ENCODE assay signal across 17 cellular contexts in genomic region chr11:12979928-12980689, GRCh38. TPM values are rescaled to one million over a fixed set of nuclear protein-coding genes. Genes with fewer than 3 reads are reported as not detected.
DNase-seq lines count a peak whose midpoint lies in the region; ATAC-seq, FAIRE-seq and TF ChIP-seq lines count a peak whose summit lies in the region.
"Had no signal": no experiment of that assay in that cellular context is flagged by ENCODE, and none has a peak within 500 bp of the region (broad histone marks: within the 10 kb centered on the region; RNA-seq: fewer than 3 reads in every experiment).

No MANE protein-coding gene starts in this region.

- ATAC-seq in A549 (peak in 1 of 2 experiments; percentile 30; a peak in 2 of 6 replicates), HG03097 (IDR thresholded peaks at IDR 0.05; ENCODE audit: low FRiP score, unreplicated experiment) (no peak), GM19455 (IDR thresholded peaks at IDR 0.05; ENCODE audit: unreplicated experiment) (no peak)
- ATAC-seq: activated naive CD4-positive, alpha-beta T cell treated with anti-CD3 and anti-CD28 coated beads, Interleukin-2, amount 50 U/mL, for 72 hours; gastrocnemius medialis had no signal

- TF ChIP-seq CTCF in A549 (IDR thresholded peaks at IDR 0.05), result no peak
- no peak for TF ChIP-seq CTCF in NB4 (IDR thresholded peaks at IDR 0.05; ENCODE audit: low read depth, low read length)

- H3K9me3 ChIP-seq in A549, result no peaks in the 10 kb centered on the region
- H3K9me3 ChIP-seq: gastrocnemius medialis, thyroid gland had no signal

- H3K4me3 ChIP-seq in A549 (no peak overlapping the region), NB4 (ENCODE audit: low read depth, low read length) (no peak overlapping the region)
- H3K4me3 ChIP-seq: cardiac muscle cell, gastrocnemius medialis, thyroid gland had no signal

- FAIRE-seq in A549 (lab: Jason Lieb, UNC) (no peak), GM19239 (lab: Jason Lieb, UNC) (no peak)

- H3K27ac ChIP-seq in A549, result no peak overlapping the region; a peak in 1 of 6 replicates
- H3K27ac ChIP-seq: cardiac muscle cell, gastrocnemius medialis, thyroid gland had no signal

- 35% methylated on average over 8 of the region's 8 CpGs for WGBS in A549 (ENCODE audit: missing lambda C conversion rate)

- no peak for TF ChIP-seq RAD21 in A549 (conservative IDR thresholded peaks at IDR 0.05 in 1 of 2, IDR thresholded peaks at IDR 0.05 in 1 of 2)

- no peaks in the 10 kb centered on the region; the same call in 2 of the 3 replicates for H3K4me1 ChIP-seq in A549
- H3K4me1 ChIP-seq: gastrocnemius medialis, thyroid gland had no signal

- POLR2A ChIA-PET in A549 (lab: Yijun Ruan, JAX), result interaction anchor here (0.6 to 1.7 kb wide), 2 partner anchors 15 to 29 kb away, joined by 3 to 6 read pairs; partner anchors contain the start of gene RASSF10

- TF ChIP-seq POLR2A in A549 (IDR thresholded peaks at IDR 0.05; ENCODE audit: low read length), result no peak
- no peak for TF ChIP-seq POLR2A in NB4 (IDR thresholded peaks at IDR 0.05; ENCODE audit: extremely low read depth, insufficient read length)

- 0 out of 3 replicates have a peak overlapping the region, but pooled peaks have one; percentile 28 for H3K4me2 ChIP-seq in A549

- TF ChIP-seq EP300 in A549 (IDR thresholded peaks at IDR 0.05), result no peak

- CTCF ChIA-PET in A549 (lab: Yijun Ruan, JAX), result interaction anchor here (0.7 to 10.9 kb wide), 10 partner anchors 10 to 691 kb away, joined by 3 to 123 read pairs (median 4); no protein-coding TSS in a partner anchor

- DNase-seq in A549 (ENCODE audit: low read depth in 1 of 2, low spot score in 1 of 2), result no peak
- DNase-seq in NB4 (ENCODE audit: low read depth), result peak; percentile 29
- peak; percentile 83 for DNase-seq in NCI-H345 treated with DMSO at 0.1 percent for 48 hours (lab: John Stamatoyannopoulos, UW; ENCODE audit: unreplicated experiment)
- DNase-seq in SKM-1 treated with dmso at 0.1 percent for 144 hours (lab: John Stamatoyannopoulos, UW; ENCODE audit: unreplicated experiment), result peak; percentile 73
- DNase-seq in kidney glomerular epithelial cell (lab: John Stamatoyannopoulos, UW), result no peak
- no peak for DNase-seq in GM19239 (ENCODE audit: insufficient read length, low spot score)
- DNase-seq: gastrocnemius medialis; immature natural killer cell; NCI-H226; posterior cingulate gyrus; Right ventricle myocardium superior; stimulated activated CD4-positive, alpha-beta T cell treated with anti-CD3 and anti-CD28 coated beads, Interleukin-15, amount 100 ng/mL, for 24 hours; thyroid gland had no signal

TF ChIP-seq in A549, 52 proteins besides CTCF, POLR2A, EP300 and RAD21:
- TF ChIP-seq CEBPB (IDR thresholded peaks at IDR 0.05) (no peak), SREBF2 (IDR thresholded peaks at IDR 0.05) (no peak), CHD2 (IDR thresholded peaks at IDR 0.05; ENCODE audit: low read length, partially characterized antibody) (no peak), RFX5 (IDR thresholded peaks at IDR 0.05) (no peak), RARB (CRISPR knock-in tag; IDR thresholded peaks at IDR 0.05) (no peak), FOSB (CRISPR knock-in tag; IDR thresholded peaks at IDR 0.05) (no peak), BHLHE40 (IDR thresholded peaks at IDR 0.05; ENCODE audit: low read depth, low read length) (no peak), USF2 (IDR thresholded peaks at IDR 0.05) (no peak), JUNB (IDR thresholded peaks at IDR 0.05) (no peak)

RNA-seq across cellular contexts. Expression of gene RASSF10, which starts 29.0 kb away (rescaled TPM):
- polyA plus RNA-seq in A549 (2011; rRNA removed) (2.4 and 3.9 TPM in 2 replicates), A549 (2017; fragmentation: RNase III; extraction: RNeasy Plus Mini Kit Qiagen cat#74134 plus additional on column Dnase treatment) (9.7 to 12.5 TPM (median 10.3 TPM) in 3 replicates)
- polyA plus RNA-seq in A549 (2012; cell fraction: cytosol; rRNA removed), result 3.0 and 3.7 TPM in 2 replicates
- 3.5 and 4.8 TPM in 2 replicates for polyA plus RNA-seq in A549 (2012; cell fraction: nucleus; rRNA removed)
- polyA minus RNA-seq in A549 (2011; rRNA and poly(A)+ RNA removed), result 2.6 and 3.2 TPM in 2 replicates
- polyA plus RNA-seq: cardiac muscle cell, immature natural killer cell had no signal

Comparison
In these comparisons a context has a peak if more than half of its experiments do, and no peak if none do; other contexts are left out.
1. DNase-seq: peak in NB4 (single experiment), NCI-H345 treated with DMSO at 0.1 percent for 48 hours (single experiment) and SKM-1 treated with dmso at 0.1 percent for 144 hours (single experiment); none in A549 (0 of 2), kidney glomerular epithelial cell (single experiment) and GM19239 (single experiment).